14 cellular contexts compared by ENCODE assay signal in the genomic region with DNA sequence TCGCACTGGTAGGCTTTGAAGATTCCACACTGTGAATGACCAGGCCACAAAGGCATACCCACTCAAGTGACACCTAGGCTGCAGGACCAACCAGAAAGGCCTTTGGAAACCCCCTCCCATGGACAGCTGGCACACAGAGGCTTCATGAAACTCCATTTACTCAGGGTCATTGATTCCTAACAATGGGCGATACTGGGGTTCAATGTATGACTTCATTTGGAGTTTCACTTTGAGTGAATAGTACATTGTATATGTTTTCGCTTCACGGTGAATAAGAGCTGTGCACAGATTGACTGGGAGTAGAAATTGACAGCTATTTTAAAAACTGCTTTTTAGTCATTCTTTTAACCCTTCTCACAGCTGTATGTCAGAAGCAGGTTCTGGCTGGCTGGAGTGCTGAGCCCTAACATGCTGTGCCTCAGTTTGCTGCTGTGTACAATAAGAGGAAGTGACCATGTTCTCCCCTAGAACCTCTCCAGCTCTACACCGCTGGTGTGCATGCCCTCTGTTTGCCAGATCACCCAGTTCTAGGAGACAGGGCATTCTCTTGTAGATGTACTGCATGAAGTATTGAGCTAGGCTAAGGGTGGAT. TPM values are rescaled to one million over a fixed set of nuclear protein-coding genes. Genes with fewer than 3 reads are reported as not detected.
DNase-seq lines count a peak whose midpoint lies in the region; ATAC-seq and TF ChIP-seq lines count a peak whose summit lies in the region.
"Had no signal": no experiment of that assay in that cellular context is flagged by ENCODE, and none has a peak within 500 bp of the region (broad histone marks: within the 10 kb centered on the region; RNA-seq: fewer than 3 reads in every experiment).

No MANE protein-coding gene starts in this region.

- peaks cover 4% of the 10 kb centered on the region for H3K27me3 Mint-ChIP-seq in activated naive CD8-positive, alpha-beta T cell treated with anti-CD3 and anti-CD28 coated beads, Interleukin-2, amount 50 U/mL, for 24 hours

- in situ Hi-C loops in transverse colon (cut with MboI; ENCODE audit: low pct_ligation_motif_present in 1 of 4, low pct_unique_long_range_greater_than_20kb in 1 of 4, low sequenced_read_pairs in 3 of 4) = loop anchor here in 1 of 4 donors (25.0 kb wide), 1 partner anchor 108 kb away; a partner anchor contains a TSS

- no peak overlapping the region for H3K4me3 ChIP-seq in transverse colon
- H3K4me3 ChIP-seq: heart left ventricle had no signal

- TF ChIP-seq POLR2A in transverse colon (IDR thresholded peaks at IDR 0.05) = no peak

- WGBS in transverse colon (ENCODE audit: low coverage in 1 of 2), 2 donors = 78 to 81% methylated on average over 5 of the region's 5 CpGs

- H3K36me3 Mint-ChIP-seq in activated naive CD8-positive, alpha-beta T cell treated with anti-CD3 and anti-CD28 coated beads, Interleukin-2, amount 50 U/mL, for 24 hours (ENCODE audit: low read depth) = peaks cover 3% of the 10 kb centered on the region

- peaks cover 16% of the 10 kb centered on the region for H3K9me3 Mint-ChIP-seq in activated naive CD8-positive, alpha-beta T cell treated with anti-CD3 and anti-CD28 coated beads, Interleukin-2, amount 50 U/mL, for 24 hours

- H3K36me3 ChIP-seq in transverse colon = no peaks in the 10 kb centered on the region
- H3K36me3 ChIP-seq: heart left ventricle had no signal

- TF ChIP-seq EP300 in transverse colon (IDR thresholded peaks at IDR 0.05; ENCODE audit: low read depth) = no peak

- intact Hi-C loops in transverse colon (cut with DNase I; ENCODE audit: low total_unique reads) = no loop called here

- no peaks in the 10 kb centered on the region for H3K27me3 ChIP-seq in transverse colon
- H3K27me3 ChIP-seq: heart left ventricle had no signal

- H3K9me3 ChIP-seq in transverse colon = peaks cover 10 to 11% of the 10 kb centered on the region in 2 donors

- H3K4me3 Mint-ChIP-seq in activated naive CD8-positive, alpha-beta T cell treated with anti-CD3 and anti-CD28 coated beads, Interleukin-2, amount 50 U/mL, for 24 hours = no peak overlapping the region
- H3K4me3 Mint-ChIP-seq: natural killer cell had no signal

- H3K4me1 ChIP-seq in transverse colon = peaks cover 0 to 9% (median 7%) of the 10 kb centered on the region in 4 donors
- H3K4me1 ChIP-seq: heart left ventricle had no signal

- ATAC-seq in GM18511 (IDR thresholded peaks at IDR 0.05; ENCODE audit: unreplicated experiment) (peak; percentile 91), GM19455 (IDR thresholded peaks at IDR 0.05; ENCODE audit: unreplicated experiment) (peak; percentile 71), HG02981 (IDR thresholded peaks at IDR 0.05; ENCODE audit: unreplicated experiment) (peak; percentile 79)
- peak; percentile 20 for ATAC-seq in activated naive CD8-positive, alpha-beta T cell treated with anti-CD3 and anti-CD28 coated beads, Interleukin-2, amount 50 U/mL, for 24 hours
- ATAC-seq: heart left ventricle, natural killer cell had no signal

- H3K27ac Mint-ChIP-seq in activated naive CD8-positive, alpha-beta T cell treated with anti-CD3 and anti-CD28 coated beads, Interleukin-2, amount 50 U/mL, for 24 hours = no peak overlapping the region
- H3K27ac Mint-ChIP-seq: natural killer cell had no signal

- no peak for DNase-seq in activated naive CD8-positive, alpha-beta T cell treated with anti-CD3 and anti-CD28 coated beads, Interleukin-2, amount 50 U/mL, for 24 hours
- no peak for DNase-seq in activated naive CD4-positive, alpha-beta T cell treated with anti-CD3 and anti-CD28 coated beads, Interleukin-2, amount 50 U/mL, for 16 hours
- DNase-seq in amniotic stem cell (lab: John Stamatoyannopoulos, UW) (no peak), A172 (ENCODE audit: low spot score) (no peak), transverse colon (no peak)
- DNase-seq: DMS79; heart left ventricle; natural killer cell; NCI-H2081; stimulated activated CD4-positive, alpha-beta T cell treated with anti-CD3 and anti-CD28 coated beads, Interleukin-4, amount 100 ng/mL, for 1 hour had no signal

- no peak overlapping the region for H3K27ac ChIP-seq in transverse colon
- H3K27ac ChIP-seq: heart left ventricle had no signal

- TF ChIP-seq CTCF in transverse colon (IDR thresholded peaks at IDR 0.05) = no peak

- H3K4me1 Mint-ChIP-seq in activated naive CD8-positive, alpha-beta T cell treated with anti-CD3 and anti-CD28 coated beads, Interleukin-2, amount 50 U/mL, for 24 hours = peaks cover 41% of the 10 kb centered on the region

RNA-seq across cellular contexts. Expression of a gene that starts 15.4 kb away (rescaled TPM):
- total RNA-seq in A172 (2014; rRNA removed; shearing (Covaris generic)) = not detected in 2 replicates
- under 1 TPM in 1 of 4 donors, not detected in 3; 0.32 TPM for total RNA-seq in transverse colon

RNA-seq across cellular contexts. Expression of a gene that starts 34.2 kb away (rescaled TPM):
- total RNA-seq in A172 (2014; rRNA removed; shearing (Covaris generic)) = not detected in 2 replicates
- not detected for total RNA-seq in transverse colon
- total RNA-seq: RPMI7951 had no signal

Comparison
In these comparisons a context has a peak if more than half of its experiments do, and no peak if none do; other contexts are left out.
1. ATAC-seq: peak in every context shown above with its lines; median percentile 91 in GM18511; 79 in HG02981; 71 in GM19455; 20 in activated naive CD8-positive, alpha-beta T cell treated with anti-CD3 and anti-CD28 coated beads, Interleukin-2, amount 50 U/mL, for 24 hours.